13 cellular contexts compared by ENCODE assay signal in genomic region chr7:47690902-47691558, GRCh38.
DNase-seq lines count a peak whose midpoint lies in the region; ATAC-seq and TF ChIP-seq lines count a peak whose summit lies in the region.
"Had no signal": no experiment of that assay in that cellular context is flagged by ENCODE, and none has a peak within 500 bp of the region (broad histone marks: within the 10 kb centered on the region; RNA-seq: fewer than 3 reads in every experiment).

No MANE protein-coding gene starts in this region.

- no peak overlapping the region for H4K5ac ChIP-seq in mesendoderm (ENCODE audit: low read length)

- H3K56ac ChIP-seq in mesendoderm (ENCODE audit: low read length) = no peak overlapping the region

- H3K36me3 Mint-ChIP-seq in brain = no peaks in the 10 kb centered on the region

- H3K4me1 ChIP-seq in uterus (no peaks in the 10 kb centered on the region), mesendoderm (ENCODE audit: control insufficient read depth, low read depth, low read length) (no peaks in the 10 kb centered on the region)
- H3K4me1 ChIP-seq in effector memory CD4-positive, alpha-beta T cell (ENCODE audit: control insufficient read depth, insufficient read depth, low read length, poor library complexity, severe bottlenecking) = no peaks in the 10 kb centered on the region

- peak; percentile 27 for DNase-seq in DMS 273 (lab: John Stamatoyannopoulos, UW; ENCODE audit: unreplicated experiment)
- no peak for DNase-seq in DMS 273 treated with DMSO at 0.1 percent for 48 hours (lab: John Stamatoyannopoulos, UW)
- no peak for DNase-seq in left lobe of liver (ENCODE audit: low spot score)
- no peak for DNase-seq in uterus
- no peak for DNase-seq in mesendoderm
- DNase-seq in effector memory CD4-positive, alpha-beta T cell = no peak
- DNase-seq: activated T-cell treated with anti-CD3 and anti-CD28 coated beads for 4 hours, caudate nucleus, DND-41, right cardiac atrium had no signal

- H3K4me3 ChIP-seq in uterus (no peak overlapping the region), mesendoderm (ENCODE audit: low read length) (no peak overlapping the region)
- no peak overlapping the region for H3K4me3 ChIP-seq in effector memory CD4-positive, alpha-beta T cell (ENCODE audit: insufficient read depth, low read depth, low read length, poor library complexity, severe bottlenecking)

- H2AK5ac ChIP-seq in mesendoderm (ENCODE audit: low read length) = no peak overlapping the region

- no peaks in the 10 kb centered on the region for H3K79me1 ChIP-seq in mesendoderm (ENCODE audit: low read length)

- no peak overlapping the region for H4K8ac ChIP-seq in mesendoderm (ENCODE audit: low read depth, low read length)

- H3K4me1 Mint-ChIP-seq in brain = peaks cover 29% of the 10 kb centered on the region

- intact Hi-C loops in uterus (cut with DNase I; ENCODE audit: low total_unique reads) = no loop called here

- H3K18ac ChIP-seq in mesendoderm (ENCODE audit: low read length) = no peak overlapping the region

- no peak for TF ChIP-seq CTCF in brain (conservative IDR thresholded peaks at IDR 0.05)
- TF ChIP-seq CTCF in uterus (IDR thresholded peaks at IDR 0.05) = no peak

- H3K4me3 Mint-ChIP-seq in brain = peak overlapping the region in 1 of 5 experiments; percentile 1

- no peak overlapping the region for H3K4me2 ChIP-seq in mesendoderm (ENCODE audit: low read length)

- peaks cover 4% of the 10 kb centered on the region for H3K27me3 Mint-ChIP-seq in brain

- H2BK15ac ChIP-seq in mesendoderm (replicated peaks; ENCODE audit: low read depth) = no peak overlapping the region

- H3K36me3 ChIP-seq in uterus (no peaks in the 10 kb centered on the region), mesendoderm (ENCODE audit: control insufficient read depth, insufficient read depth, low read length) (no peaks in the 10 kb centered on the region)
- no peaks in the 10 kb centered on the region for H3K36me3 ChIP-seq in effector memory CD4-positive, alpha-beta T cell (ENCODE audit: control insufficient read depth, insufficient read depth, low read length)

- no peak overlapping the region for H2BK120ac ChIP-seq in mesendoderm (ENCODE audit: low read depth, low read length)

- H3K27ac ChIP-seq in uterus (peak overlapping the region; percentile 66 to 75), mesendoderm (ENCODE audit: low read depth, low read length) (no peak overlapping the region)
- H3K27ac ChIP-seq in effector memory CD4-positive, alpha-beta T cell (ENCODE audit: insufficient read depth, low read length, poor library complexity, severe bottlenecking) = no peak overlapping the region
- H3K27ac ChIP-seq: 22Rv1 had no signal

- no peak overlapping the region for H2BK5ac ChIP-seq in mesendoderm (ENCODE audit: low read length)

- ATAC-seq in left lobe of liver = peak; percentile 76
- no peak for ATAC-seq in GM18907 (IDR thresholded peaks at IDR 0.05; ENCODE audit: unreplicated experiment)
- ATAC-seq: right cardiac atrium had no signal

- no peak overlapping the region for H3K23ac ChIP-seq in mesendoderm (ENCODE audit: low read length)

- H3K27ac Mint-ChIP-seq in brain = peak overlapping the region in 4 of 5 experiments; percentile 19 to 89 (median 57)

- WGBS in mesendoderm (ENCODE audit: extremely low coverage, insufficient coverage, low lambda C conversion rate) = no CpG with 5 or more reads among the region's 3 CpGs

- TF ChIP-seq POLR2A in uterus (IDR thresholded peaks at IDR 0.05) = no peak

- H3K9ac ChIP-seq in mesendoderm (ENCODE audit: low read length) = no peak overlapping the region

- no peaks in the 10 kb centered on the region for H3K9me3 ChIP-seq in uterus
- no peaks in the 10 kb centered on the region for H3K9me3 ChIP-seq in effector memory CD4-positive, alpha-beta T cell (ENCODE audit: control insufficient read depth, low read length)

- H3K9me3 Mint-ChIP-seq in brain = peaks cover 0 to 7% (median 3%) of the 10 kb centered on the region in 5 experiments

- no peak overlapping the region for H3K4ac ChIP-seq in mesendoderm (ENCODE audit: low read depth, low read length)

- H3K27me3 ChIP-seq in uterus (no peaks in the 10 kb centered on the region), mesendoderm (ENCODE audit: insufficient read depth, low read length, poor library complexity) (no peaks in the 10 kb centered on the region)
- H3K27me3 ChIP-seq in effector memory CD4-positive, alpha-beta T cell (replicated peaks; ENCODE audit: control insufficient read depth, insufficient read depth, low read length, poor library complexity, severe bottlenecking) = no peaks in the 10 kb centered on the region

- no peaks in the 10 kb centered on the region for H3K79me2 ChIP-seq in mesendoderm (ENCODE audit: control insufficient read depth, insufficient read depth, low read length)

Comparison
In these comparisons a context has a peak if more than half of its experiments do, and no peak if none do; other contexts are left out.
1. H3K27ac ChIP-seq: peak in uterus (2 of 2); none in mesendoderm (single experiment) and effector memory CD4-positive, alpha-beta T cell (single experiment).